Comparison of ENCODE assay signal across 11 cellular contexts in genomic region chr1:111605553-111605952, GRCh38. TPM values are rescaled to one million over a fixed set of nuclear protein-coding genes. Genes with fewer than 3 reads are reported as not detected.
DNase-seq lines count a peak whose midpoint lies in the region; ATAC-seq and TF ChIP-seq lines count a peak whose summit lies in the region.
"Had no signal": no experiment of that assay in that cellular context is flagged by ENCODE, and none has a peak within 500 bp of the region (broad histone marks: within the 10 kb centered on the region; RNA-seq: fewer than 3 reads in every experiment).

No MANE protein-coding gene starts in this region.

- CTCF ChIA-PET in activated CD8-positive, alpha-beta T cell treated with anti-CD3 and anti-CD28 coated beads, Interleukin-2, amount 10 ng/mL, durations not matched to agents 7 days and 5 days (lab: Charles Lee): interaction anchor here (1.1 to 2.1 kb wide), 4 partner anchors 11 to 34 kb away, joined by 3 to 11 read pairs (median 6); no protein-coding TSS in a partner anchor

- H3K36me3 ChIP-seq in thoracic aorta (no peaks in the 10 kb centered on the region), brain microvascular endothelial cell (replicated peaks) (no peaks in the 10 kb centered on the region)

- no peaks in the 10 kb centered on the region for H3K27me3 Mint-ChIP-seq in activated T-cell treated with anti-CD3 and anti-CD28 coated beads, Interleukin-2, amount 50 U/mL, for 24 hours
- no peaks in the 10 kb centered on the region for H3K27me3 Mint-ChIP-seq in activated T-cell treated with anti-CD3 and anti-CD28 coated beads, Interleukin-2, amount 50 U/mL, for 4 hours (ENCODE audit: low read depth)
- no peaks in the 10 kb centered on the region for H3K27me3 Mint-ChIP-seq in activated CD8-positive, alpha-beta T cell treated with anti-CD3 and anti-CD28 coated beads, Interleukin-2, amount 10 ng/mL, durations not matched to agents 7 days and 5 days (ENCODE audit: low read depth)
- H3K27me3 Mint-ChIP-seq: B cell, memory B cell had no signal

- H3K27ac ChIP-seq in right cardiac atrium (ENCODE audit: low read length) (peak overlapping the region; percentile 52), thoracic aorta (peak overlapping the region; percentile 69 to 74), brain microvascular endothelial cell (no peak overlapping the region)

- in situ Hi-C loops in brain microvascular endothelial cell (cut with HindIII; ENCODE audit: low pct_ligation_motif_present, low sequenced_read_pairs): no loop called here

- peaks cover 1% of the 10 kb centered on the region for H3K4me1 ChIP-seq in right cardiac atrium (ENCODE audit: control insufficient read depth, insufficient read depth, low read length)
- H3K4me1 ChIP-seq in thoracic aorta (ENCODE audit: control insufficient read depth in 1 of 2, low read depth in 2 of 2): peaks cover 10 to 15% of the 10 kb centered on the region in 2 donors

- no peak for TF ChIP-seq CTCF in thoracic aorta (IDR thresholded peaks at IDR 0.05)
- no peak for TF ChIP-seq CTCF in brain microvascular endothelial cell (IDR thresholded peaks at IDR 0.05; ENCODE audit: low read depth, low read length, missing control alignments)

- POLR2A ChIA-PET in activated CD8-positive, alpha-beta T cell treated with anti-CD3 and anti-CD28 coated beads, Interleukin-2, amount 10 ng/mL, durations not matched to agents 7 days and 5 days (lab: Charles Lee): interaction anchor here (1.0 to 9.9 kb wide), 5 partner anchors 9 to 98 kb away, joined by 4 to 250 read pairs (median 23); partner anchors contain the start of gene RAP1A

- H3K9me3 ChIP-seq in right cardiac atrium (ENCODE audit: control insufficient read depth, low read length) (no peaks in the 10 kb centered on the region), thoracic aorta (no peaks in the 10 kb centered on the region)

- H3K4me3 ChIP-seq in right cardiac atrium (ENCODE audit: low read length): no peak overlapping the region
- H3K4me3 ChIP-seq in thoracic aorta: no peak overlapping the region
- no peak overlapping the region for H3K4me3 ChIP-seq in brain microvascular endothelial cell (ENCODE audit: low read depth, low read length)

- ATAC-seq in activated T-cell treated with anti-CD3 and anti-CD28 coated beads, Interleukin-2, amount 50 U/mL, for 4 hours: no peak
- no peak for ATAC-seq in activated CD8-positive, alpha-beta T cell treated with anti-CD3 and anti-CD28 coated beads, Interleukin-2, amount 10 ng/mL, durations not matched to agents 7 days and 5 days
- ATAC-seq in right cardiac atrium (peak; percentile 87 to 88), thoracic aorta (ENCODE audit: insufficient number of reproducible peaks, low FRiP score, low read depth) (no peak), HG02678 (IDR thresholded peaks at IDR 0.05; ENCODE audit: unreplicated experiment) (no peak)

- H3K27me3 ChIP-seq in right cardiac atrium (ENCODE audit: control insufficient read depth, insufficient read depth): no peaks in the 10 kb centered on the region
- no peaks in the 10 kb centered on the region for H3K27me3 ChIP-seq in thoracic aorta (replicated peaks; ENCODE audit: insufficient read depth)
- no peaks in the 10 kb centered on the region for H3K27me3 ChIP-seq in brain microvascular endothelial cell (replicated peaks)

- H3K4me1 Mint-ChIP-seq in activated T-cell treated with anti-CD3 and anti-CD28 coated beads, Interleukin-2, amount 50 U/mL, for 24 hours (ENCODE audit: low read depth): peaks cover 66% of the 10 kb centered on the region
- peaks cover 69% of the 10 kb centered on the region for H3K4me1 Mint-ChIP-seq in activated T-cell treated with anti-CD3 and anti-CD28 coated beads, Interleukin-2, amount 50 U/mL, for 4 hours (ENCODE audit: low read depth)
- peaks cover 59% of the 10 kb centered on the region for H3K4me1 Mint-ChIP-seq in activated CD8-positive, alpha-beta T cell treated with anti-CD3 and anti-CD28 coated beads, Interleukin-2, amount 10 ng/mL, durations not matched to agents 7 days and 5 days (ENCODE audit: low read depth)

- DNase-seq in activated T-cell treated with anti-CD3 and anti-CD28 coated beads, Interleukin-2, amount 50 U/mL, for 24 hours: no peak
- no peak for DNase-seq in activated T-cell treated with anti-CD3 and anti-CD28 coated beads, Interleukin-2, amount 50 U/mL, for 4 hours
- no peak for DNase-seq in activated CD8-positive, alpha-beta T cell treated with anti-CD3 and anti-CD28 coated beads, Interleukin-2, amount 10 ng/mL, durations not matched to agents 7 days and 5 days
- DNase-seq in right cardiac atrium (peak; percentile 72 to 86 (median 75)), thoracic aorta (ENCODE audit: low spot score) (no peak), brain microvascular endothelial cell (no peak), HuH-7 (ENCODE audit: low spot score) (no peak)
- DNase-seq: activated CD8-positive, alpha-beta memory T cell treated with anti-CD3 and anti-CD28 coated beads for 24 hours had no signal

- H3K9me3 Mint-ChIP-seq in activated T-cell treated with anti-CD3 and anti-CD28 coated beads, Interleukin-2, amount 50 U/mL, for 24 hours: no peaks in the 10 kb centered on the region
- H3K9me3 Mint-ChIP-seq in activated T-cell treated with anti-CD3 and anti-CD28 coated beads, Interleukin-2, amount 50 U/mL, for 4 hours: peaks cover 3% of the 10 kb centered on the region
- no peaks in the 10 kb centered on the region for H3K9me3 Mint-ChIP-seq in activated CD8-positive, alpha-beta T cell treated with anti-CD3 and anti-CD28 coated beads, Interleukin-2, amount 10 ng/mL, durations not matched to agents 7 days and 5 days (ENCODE audit: insufficient read depth)
- H3K9me3 Mint-ChIP-seq: memory B cell had no signal

- no peak overlapping the region for H3K4me3 Mint-ChIP-seq in activated T-cell treated with anti-CD3 and anti-CD28 coated beads, Interleukin-2, amount 50 U/mL, for 24 hours
- H3K4me3 Mint-ChIP-seq in activated T-cell treated with anti-CD3 and anti-CD28 coated beads, Interleukin-2, amount 50 U/mL, for 4 hours: no peak overlapping the region
- no peak overlapping the region for H3K4me3 Mint-ChIP-seq in activated CD8-positive, alpha-beta T cell treated with anti-CD3 and anti-CD28 coated beads, Interleukin-2, amount 10 ng/mL, durations not matched to agents 7 days and 5 days
- H3K4me3 Mint-ChIP-seq: B cell, memory B cell had no signal

- H3K36me3 Mint-ChIP-seq in activated T-cell treated with anti-CD3 and anti-CD28 coated beads, Interleukin-2, amount 50 U/mL, for 24 hours (ENCODE audit: low read depth): peaks cover 6% of the 10 kb centered on the region
- H3K36me3 Mint-ChIP-seq in activated T-cell treated with anti-CD3 and anti-CD28 coated beads, Interleukin-2, amount 50 U/mL, for 4 hours (ENCODE audit: insufficient read depth): no peaks in the 10 kb centered on the region
- H3K36me3 Mint-ChIP-seq in activated CD8-positive, alpha-beta T cell treated with anti-CD3 and anti-CD28 coated beads, Interleukin-2, amount 10 ng/mL, durations not matched to agents 7 days and 5 days (ENCODE audit: low read depth): peaks cover 8% of the 10 kb centered on the region
- H3K36me3 Mint-ChIP-seq: memory B cell had no signal

- peak overlapping the region; percentile 68 for H3K27ac Mint-ChIP-seq in activated T-cell treated with anti-CD3 and anti-CD28 coated beads, Interleukin-2, amount 50 U/mL, for 24 hours
- H3K27ac Mint-ChIP-seq in activated CD8-positive, alpha-beta T cell treated with anti-CD3 and anti-CD28 coated beads, Interleukin-2, amount 10 ng/mL, durations not matched to agents 7 days and 5 days: peak overlapping the region; percentile 92

- intact Hi-C loops in right cardiac atrium (cut with DNase I): no loop called here

RNA-seq across cellular contexts. Expression of gene RAP1A, which starts 14.0 kb away (rescaled TPM):
- total RNA-seq in activated T-cell treated with anti-CD3 and anti-CD28 coated beads, Interleukin-2, amount 50 U/mL, for 4 hours: 100 to 1,000 TPM; 169 to 182 (median 171) TPM
- total RNA-seq in activated CD8-positive, alpha-beta T cell treated with anti-CD3 and anti-CD28 coated beads, Interleukin-2, amount 10 ng/mL, durations not matched to agents 7 days and 5 days: 100 to 1,000 TPM; 132 to 133 TPM
- total RNA-seq in right cardiac atrium: 100 to 1,000 TPM; 104 to 128 (median 111) TPM
- 110 TPM for polyA plus RNA-seq in right cardiac atrium
- 10 to 100 TPM; 67.4 to 75.0 TPM for total RNA-seq in thoracic aorta

Comparison
In these comparisons a context has a peak if more than half of its experiments do, and no peak if none do; other contexts are left out.
1. DNase-seq: peak in right cardiac atrium (3 of 3); none in activated T-cell treated with anti-CD3 and anti-CD28 coated beads, Interleukin-2, amount 50 U/mL, for 24 hours (single experiment), activated T-cell treated with anti-CD3 and anti-CD28 coated beads, Interleukin-2, amount 50 U/mL, for 4 hours (single experiment), activated CD8-positive, alpha-beta T cell treated with anti-CD3 and anti-CD28 coated beads, Interleukin-2, amount 10 ng/mL, durations not matched to agents 7 days and 5 days (single experiment), thoracic aorta (single experiment), brain microvascular endothelial cell (single experiment) and HuH-7 (single experiment).
2. ATAC-seq: peak in right cardiac atrium (2 of 2); none in activated T-cell treated with anti-CD3 and anti-CD28 coated beads, Interleukin-2, amount 50 U/mL, for 4 hours (0 of 2), activated CD8-positive, alpha-beta T cell treated with anti-CD3 and anti-CD28 coated beads, Interleukin-2, amount 10 ng/mL, durations not matched to agents 7 days and 5 days (single experiment), thoracic aorta (single experiment) and HG02678 (single experiment).